In genomic region chr1:145978477-145978859, GRCh38 we compare ENCODE assay signal across 9 cellular contexts. TPM values are rescaled to one million over a fixed set of nuclear protein-coding genes. Genes with fewer than 3 reads are reported as not detected.
A peak's percentile ranks its signal among the peaks of the same experiment; 100 is the strongest.
DNase-seq lines count a peak whose midpoint lies in the region; ATAC-seq and TF ChIP-seq lines count a peak whose summit lies in the region.
"Had no signal": no experiment of that assay in that cellular context is flagged by ENCODE, and none has a peak within 500 bp of the region (broad histone marks: within the 10 kb centered on the region; RNA-seq: fewer than 3 reads in every experiment).

No MANE protein-coding gene starts in this region.

- intact Hi-C loops in left ventricle myocardium inferior (cut with micrococcal nuclease): loop anchor here (5.0 to 10.0 kb wide), 2 partner anchors 34 to 64 kb away; partner anchors contain the start of genes ITGA10 and PEX11B
- intact Hi-C loops in left cardiac atrium (cut with DNase I): loop anchor here (2.0 to 5.0 kb wide), 2 partner anchors 18 to 34 kb away; partner anchors contain the start of gene TXNIP (in 1 of the 2)
- intact Hi-C loops in naive thymus-derived CD4-positive, alpha-beta T cell (cut with micrococcal nuclease): loop anchor here in 1 of 2 donors (5.0 kb wide), 1 partner anchor 61 kb away; the partner anchor contains the start of gene PEX11B

- CTCF ChIA-PET in naive thymus-derived CD4-positive, alpha-beta T cell (lab: Charles Lee): interaction anchor here (0.7 to 8.1 kb wide), 11 partner anchors 13 to 133 kb away, joined by 3 to 233 read pairs (median 11); partner anchors contain the start of genes ANKRD34A, LIX1L, NUDT17 and POLR3GL

- TF ChIP-seq CTCF in left ventricle myocardium inferior (IDR thresholded peaks at IDR 0.05; ENCODE audit: borderline replicate concordance): no peak

- DNase-seq in left ventricle myocardium inferior (no peak), left cardiac atrium (no peak), NCI-H2107 treated with DMSO at 0.1 percent for 48 hours (lab: John Stamatoyannopoulos, UW; ENCODE audit: unreplicated experiment) (no peak)
- DNase-seq in naive thymus-derived CD4-positive, alpha-beta T cell: no peak
- DNase-seq in activated naive CD4-positive, alpha-beta T cell treated with Interleukin-2 at 50 U/mL for 16 hours: no peak
- no peak for DNase-seq in stimulated activated CD4-positive, alpha-beta T cell treated with anti-CD3 and anti-CD28 coated beads, Interleukin-15, amount 100 ng/mL, for 24 hours
- DNase-seq in activated CD4-positive, alpha-beta T cell treated with anti-CD3 and anti-CD28 coated beads for 1 hour: no peak
- DNase-seq: NCI-H2081 had no signal

- H3K27ac Mint-ChIP-seq in naive thymus-derived CD4-positive, alpha-beta T cell: no peak overlapping the region

- H3K4me3 ChIP-seq in left ventricle myocardium inferior (peak overlapping the region; percentile 58), duodenal mucosa (ENCODE audit: low read depth in 1 of 2, low read length in 2 of 2) (peak overlapping the region; percentile 48 to 50)
- peak overlapping the region; percentile 64 for H3K4me3 ChIP-seq in naive thymus-derived CD4-positive, alpha-beta T cell (ENCODE audit: low read length)

- H3K36me3 ChIP-seq in left ventricle myocardium inferior (peaks cover 10% of the 10 kb centered on the region), duodenal mucosa (ENCODE audit: control insufficient read depth in 1 of 2, insufficient read depth in 2 of 2, low read length in 2 of 2) (no peaks in the 10 kb centered on the region)
- peaks cover 0 to 6% (median 0%) of the 10 kb centered on the region in 3 experiments for H3K36me3 ChIP-seq in naive thymus-derived CD4-positive, alpha-beta T cell (ENCODE audit: control insufficient read depth in 2 of 3, insufficient read depth in 3 of 3, low read length in 3 of 3)

- POLR2A ChIA-PET in naive thymus-derived CD4-positive, alpha-beta T cell (lab: Charles Lee): interaction anchor here (0.6 to 24.3 kb wide), 14 partner anchors 9 to 132 kb away, joined by 3 to 1779 read pairs (median 12); partner anchors contain the start of genes ANKRD34A, HJV, LIX1L and NUDT17

- H3K4me3 Mint-ChIP-seq in naive thymus-derived CD4-positive, alpha-beta T cell: no peak overlapping the region

- peaks cover 14 to 32% (median 20%) of the 10 kb centered on the region in 7 donors for H3K4me1 Mint-ChIP-seq in naive thymus-derived CD4-positive, alpha-beta T cell

- H3K9ac ChIP-seq in duodenal mucosa (ENCODE audit: low read depth in 1 of 2, low read length in 2 of 2): peak overlapping the region; percentile 53 to 67

- H3K27ac ChIP-seq in left ventricle myocardium inferior (replicated peaks): peak overlapping the region; percentile 99
- peak overlapping the region; percentile 80 for H3K27ac ChIP-seq in duodenal mucosa (ENCODE audit: low read depth, low read length)
- H3K27ac ChIP-seq in naive thymus-derived CD4-positive, alpha-beta T cell (ENCODE audit: low read depth, low read length): peak overlapping the region; percentile 82

- no peaks in the 10 kb centered on the region for H3K27me3 Mint-ChIP-seq in naive thymus-derived CD4-positive, alpha-beta T cell

- ATAC-seq in left cardiac atrium: no peak
- ATAC-seq in naive thymus-derived CD4-positive, alpha-beta T cell: no peak

- H3K9me3 ChIP-seq in left ventricle myocardium inferior (replicated peaks) (no peaks in the 10 kb centered on the region), duodenal mucosa (ENCODE audit: control insufficient read depth in 1 of 2, low read length in 2 of 2) (no peaks in the 10 kb centered on the region)
- H3K9me3 ChIP-seq in naive thymus-derived CD4-positive, alpha-beta T cell (ENCODE audit: control insufficient read depth in 2 of 3, low read length in 3 of 3): no peaks in the 10 kb centered on the region

- H3K36me3 Mint-ChIP-seq in naive thymus-derived CD4-positive, alpha-beta T cell: peaks cover 0 to 6% (median 5%) of the 10 kb centered on the region in 5 donors

- peaks cover 63% of the 10 kb centered on the region for H3K4me1 ChIP-seq in left ventricle myocardium inferior
- H3K4me1 ChIP-seq in duodenal mucosa (ENCODE audit: control insufficient read depth in 1 of 2, insufficient read depth in 2 of 2, low read length in 2 of 2): peaks cover 41 to 45% of the 10 kb centered on the region in 2 donors
- H3K4me1 ChIP-seq in naive thymus-derived CD4-positive, alpha-beta T cell (ENCODE audit: control insufficient read depth in 2 of 2, insufficient read depth in 2 of 2, low read length in 2 of 2): peaks cover 62% of the 10 kb centered on the region in 2 donors

- H3K9me3 Mint-ChIP-seq in naive thymus-derived CD4-positive, alpha-beta T cell: no peaks in the 10 kb centered on the region

- no peaks in the 10 kb centered on the region for H3K27me3 ChIP-seq in left ventricle myocardium inferior (ENCODE audit: low read depth)
- no peaks in the 10 kb centered on the region for H3K27me3 ChIP-seq in duodenal mucosa (ENCODE audit: control insufficient read depth in 1 of 2, insufficient read depth in 2 of 2, low read length in 2 of 2)
- H3K27me3 ChIP-seq in naive thymus-derived CD4-positive, alpha-beta T cell (ENCODE audit: control insufficient read depth in 2 of 2, insufficient read depth in 2 of 2, low read length in 2 of 2): no peaks in the 10 kb centered on the region

RNA-seq across cellular contexts. Expression of gene POLR3GL, which starts 14.0 kb away (rescaled TPM):
- total RNA-seq in left ventricle myocardium inferior (45.6 TPM), left cardiac atrium (10 to 100 TPM; 38.4 to 45.8 TPM)
- total RNA-seq in naive thymus-derived CD4-positive, alpha-beta T cell: 10 to 100 TPM; 20.7 to 37.5 (median 25.5) TPM
- 100 to 1,000 TPM in 1 of 2 donors, 10 to 100 TPM in 1; 99.6 to 113 TPM for polyA plus RNA-seq in naive thymus-derived CD4-positive, alpha-beta T cell

RNA-seq across cellular contexts. Expression of gene ANKRD34A, which starts 14.1 kb away (rescaled TPM):
- total RNA-seq in left ventricle myocardium inferior (0.66 TPM), left cardiac atrium (1 to 10 TPM in 1 of 2 donors, under 1 TPM in 1; 0.94 to 1.8 TPM)
- total RNA-seq in naive thymus-derived CD4-positive, alpha-beta T cell: 1 to 10 TPM in 3 of 5 experiments, under 1 TPM in 2; 0.54 to 1.5 (median 1.2) TPM
- polyA plus RNA-seq in naive thymus-derived CD4-positive, alpha-beta T cell: under 1 TPM; 0.11 to 0.22 TPM

RNA-seq across cellular contexts. Expression of gene TXNIP, which starts 17.9 kb away (rescaled TPM):
- 753 TPM for total RNA-seq in left ventricle myocardium inferior
- 100 to 1,000 TPM; 602 to 909 TPM for total RNA-seq in left cardiac atrium
- total RNA-seq in naive thymus-derived CD4-positive, alpha-beta T cell: 1,000 to 10,000 TPM in 1 of 5 experiments, 100 to 1,000 TPM in 4; 498 to 1,101 (median 659) TPM
- polyA plus RNA-seq in naive thymus-derived CD4-positive, alpha-beta T cell: 1,000 to 10,000 TPM; 3,808 to 5,430 TPM

RNA-seq across cellular contexts. Expression of gene LIX1L, which starts 20.7 kb away (rescaled TPM):
- total RNA-seq in left ventricle myocardium inferior: 23.0 TPM
- 10 to 100 TPM; 25.7 to 32.3 TPM for total RNA-seq in left cardiac atrium
- total RNA-seq in naive thymus-derived CD4-positive, alpha-beta T cell: 10 to 100 TPM; 31.6 to 59.2 (median 47.6) TPM
- polyA plus RNA-seq in naive thymus-derived CD4-positive, alpha-beta T cell: 10 to 100 TPM; 29.3 to 32.1 TPM

RNA-seq across cellular contexts. Expression of gene HJV, which starts 43.1 kb away (rescaled TPM):
- total RNA-seq in left ventricle myocardium inferior: 90.3 TPM
- 10 to 100 TPM; 64.5 to 96.1 TPM for total RNA-seq in left cardiac atrium
- not detected for total RNA-seq in naive thymus-derived CD4-positive, alpha-beta T cell
- not detected for polyA plus RNA-seq in naive thymus-derived CD4-positive, alpha-beta T cell
